ENCODE assay signal across 28 cellular contexts in the genomic region with DNA sequence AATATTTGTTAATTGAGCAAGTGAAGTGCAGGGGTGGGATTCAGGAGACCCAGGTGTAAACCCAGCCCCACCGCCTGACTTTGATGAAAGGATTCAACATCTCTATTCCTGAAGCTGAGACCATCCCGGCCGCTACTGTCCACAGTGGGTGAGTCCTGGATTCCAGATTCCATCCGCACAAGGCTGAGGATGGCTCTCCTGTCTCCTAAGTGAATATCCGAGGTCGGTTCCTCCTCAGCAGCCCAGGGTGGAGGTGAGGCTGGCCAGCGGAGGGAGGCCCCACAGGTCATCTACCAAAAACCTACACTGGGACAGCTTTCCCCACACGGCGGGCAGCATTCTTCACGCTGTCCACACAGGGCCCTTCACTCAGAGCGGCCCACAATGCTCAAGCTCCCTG.
"Had no signal": no experiment of that assay in that cellular context is flagged by ENCODE, and none has a peak within 500 bp of the region (broad histone marks: within the 10 kb centered on the region; RNA-seq: fewer than 3 reads in every experiment).

No MANE protein-coding gene starts in this region.

- H3K27ac ChIP-seq: ascending aorta, cardiac muscle cell had no signal

- H3K4me3 ChIP-seq: ascending aorta, cardiac muscle cell had no signal

- DNase-seq: activated CD4-positive, alpha-beta T cell treated with anti-CD3 and anti-CD28 coated beads, Interleukin-2, amount 10 ng/mL, durations not matched to agents 24 days and 14 days; activated CD4-positive, alpha-beta T cell treated with anti-CD3 and anti-CD28 coated beads, Interleukin-2, amount 50 U/mL, for 4 hours; activated CD8-positive, alpha-beta T cell treated with anti-CD3 and anti-CD28 coated beads for 36 hours; activated effector memory CD4-positive, alpha-beta T cell treated with anti-CD3 and anti-CD28 coated beads, Interleukin-2, amount 50 U/mL, for 16 hours; activated naive CD4-positive, alpha-beta T cell; activated naive CD4-positive, alpha-beta T cell treated with anti-CD3 and anti-CD28 coated beads, Interleukin-2, amount 50 U/mL, for 16 hours; activated naive CD8-positive, alpha-beta T cell treated with anti-CD3 and anti-CD28 coated beads for 36 hours; activated T-cell treated with anti-CD3 and anti-CD28 coated beads, Interleukin-2, amount 50 U/mL, for 1 hour; activated T-cell treated with anti-CD3 and anti-CD28 coated beads, Interleukin-2, amount 50 U/mL, for 72 hours; amniotic stem cell; Karpas-422; KBM-7; NCI-H1105; NCI-H1417 treated with DMSO at 0.1 percent for 48 hours; NCI-H187 treated with DMSO at 0.1 percent for 48 hours; NCI-H2081; NCI-H2171 treated with DMSO at 0.1 percent for 48 hours; NCI-H2227 treated with DMSO at 0.1 percent for 48 hours; NCI-H446 treated with DMSO at 0.1 percent for 48 hours; NCI-H524; NCI-H69; NCI-H82; RPMI8226; T1000 had no signal

- ATAC-seq: activated CD8-positive, alpha-beta T cell treated with anti-CD3 and anti-CD28 coated beads for 36 hours; activated T-cell treated with anti-CD3 and anti-CD28 coated beads, Interleukin-2, amount 50 U/mL, for 72 hours; activated T-helper 17 cell treated with anti-CD3 and anti-CD28 coated beads, Interleukin-2, amount 50 U/mL, for 72 hours; Panc1 had no signal

- H3K9me3 ChIP-seq: ascending aorta had no signal

- H3K36me3 ChIP-seq: ascending aorta, cardiac muscle cell had no signal

- H3K27me3 ChIP-seq: ascending aorta, cardiac muscle cell had no signal
